12 cellular contexts compared by ENCODE assay signal in genomic region chr1:2875677-2876531, GRCh38.
DNase-seq lines count a peak whose midpoint lies in the region; ATAC-seq and TF ChIP-seq lines count a peak whose summit lies in the region.
"Had no signal": no experiment of that assay in that cellular context is flagged by ENCODE, and none has a peak within 500 bp of the region (broad histone marks: within the 10 kb centered on the region; RNA-seq: fewer than 3 reads in every experiment).

No MANE protein-coding gene starts in this region.

- peaks cover 7% of the 10 kb centered on the region for H3K9me3 Mint-ChIP-seq in activated CD8-positive, alpha-beta T cell treated with anti-CD3 and anti-CD28 coated beads for 36 hours
- H3K9me3 Mint-ChIP-seq in stimulated activated naive B cell treated with anti-CD40 and anti-IgM and Interleukin-4, amounts not matched to agents 10 μg/mL and 1 μg/mL and 100 μg/mL, for 72 hours, result peaks cover 6 to 12% of the 10 kb centered on the region in 2 donors

- intact Hi-C loops in heart left ventricle (cut with DNase I), result loop anchor here in 4 of 10 donors (5.0 to 10.0 kb wide), 2 partner anchors 546 to 549 kb away; no protein-coding TSS in a partner anchor
- intact Hi-C loops in activated CD8-positive, alpha-beta T cell treated with anti-CD3 and anti-CD28 coated beads for 36 hours (cut with micrococcal nuclease), result no loop called here

- no peak for TF ChIP-seq POLR2A in heart left ventricle (IDR thresholded peaks at IDR 0.05)

- peaks cover 0 to 16% (median 12%) of the 10 kb centered on the region in 12 donors for H3K9me3 ChIP-seq in heart left ventricle

- no peak overlapping the region for H3K27ac Mint-ChIP-seq in activated CD8-positive, alpha-beta T cell treated with anti-CD3 and anti-CD28 coated beads for 36 hours
- no peak overlapping the region for H3K27ac Mint-ChIP-seq in stimulated activated naive B cell treated with anti-CD40 and anti-IgM and Interleukin-4, amounts not matched to agents 10 μg/mL and 1 μg/mL and 100 μg/mL, for 72 hours

- ATAC-seq in heart left ventricle, result peak in 2 of 4 donors; percentile 50 to 68
- ATAC-seq in activated CD8-positive, alpha-beta T cell treated with anti-CD3 and anti-CD28 coated beads for 36 hours, result no peak
- ATAC-seq in stimulated activated naive B cell treated with anti-CD40 and anti-IgM and Interleukin-4, amounts not matched to agents 10 μg/mL and 1 μg/mL and 100 μg/mL, for 72 hours (replicated peaks), result no peak

- DNase-seq in AG09309 (ENCODE audit: low read depth), result no peak
- DNase-seq in M059J (ENCODE audit: low read depth), result peak; percentile 7
- peak in 1 of 5 donors; percentile 42 for DNase-seq in heart left ventricle
- peak in 33 of 56 donors; percentile 3 to 59 (median 20) for DNase-seq in nucleus accumbens (lab: John Stamatoyannopoulos, UW)
- no peak for DNase-seq in NCI-H1417 treated with DMSO at 0.1 percent for 48 hours (lab: John Stamatoyannopoulos, UW)
- no peak for DNase-seq in activated CD8-positive, alpha-beta T cell treated with anti-CD3 and anti-CD28 coated beads for 36 hours
- DNase-seq in stimulated activated naive B cell treated with anti-CD40 and anti-IgM and Interleukin-4, amounts not matched to agents 10 μg/mL and 1 μg/mL and 100 μg/mL, for 72 hours, result no peak
- no peak for DNase-seq in NCI-H1417 (lab: John Stamatoyannopoulos, UW)
- DNase-seq: activated CD8-positive, alpha-beta memory T cell treated with anti-CD3 and anti-CD28 coated beads, Interleukin-2, amount 50 U/mL, for 4 hours; GOT3; small intestine had no signal

- peaks cover 0 to 21% (median 2%) of the 10 kb centered on the region in 9 donors for H3K27me3 ChIP-seq in heart left ventricle

- no peak overlapping the region for H3K4me3 Mint-ChIP-seq in activated CD8-positive, alpha-beta T cell treated with anti-CD3 and anti-CD28 coated beads for 36 hours
- H3K4me3 Mint-ChIP-seq in stimulated activated naive B cell treated with anti-CD40 and anti-IgM and Interleukin-4, amounts not matched to agents 10 μg/mL and 1 μg/mL and 100 μg/mL, for 72 hours, result no peak overlapping the region

- no peak overlapping the region for H3K4me3 ChIP-seq in AG09309 (ENCODE audit: control insufficient read depth, low read depth, low read length)
- H3K4me3 ChIP-seq in heart left ventricle, result no peak overlapping the region
- H3K4me3 ChIP-seq: BLaER1 had no signal

- H3K27ac ChIP-seq in heart left ventricle, result no peak overlapping the region
- H3K27ac ChIP-seq: BLaER1 had no signal

- no peaks in the 10 kb centered on the region for H3K4me1 Mint-ChIP-seq in activated CD8-positive, alpha-beta T cell treated with anti-CD3 and anti-CD28 coated beads for 36 hours (ENCODE audit: low read depth)
- no peaks in the 10 kb centered on the region for H3K4me1 Mint-ChIP-seq in stimulated activated naive B cell treated with anti-CD40 and anti-IgM and Interleukin-4, amounts not matched to agents 10 μg/mL and 1 μg/mL and 100 μg/mL, for 72 hours

- WGBS in heart left ventricle, 4 donors, result 39 to 49% (median 41%) methylated on average over 29 to 41 of the region's 41 CpGs

- TF ChIP-seq CTCF in AG09309 (IDR thresholded peaks at IDR 0.05; ENCODE audit: control insufficient read depth, insufficient read depth, low read depth, low read length, missing control alignments) (peak; percentile 22), heart left ventricle (IDR thresholded peaks at IDR 0.05) (peak; percentile 15 to 62 (median 44))
- no peak for TF ChIP-seq CTCF in activated CD8-positive, alpha-beta T cell treated with anti-CD3 and anti-CD28 coated beads for 36 hours (IDR thresholded peaks at IDR 0.05)

- H3K4me1 ChIP-seq in heart left ventricle, result peaks cover 0 to 7% (median 0%) of the 10 kb centered on the region in 12 donors

- no peaks in the 10 kb centered on the region for H3K36me3 ChIP-seq in heart left ventricle
- H3K36me3 ChIP-seq: BLaER1 had no signal

- H3K36me3 Mint-ChIP-seq in activated CD8-positive, alpha-beta T cell treated with anti-CD3 and anti-CD28 coated beads for 36 hours (ENCODE audit: low read depth), result no peaks in the 10 kb centered on the region
- no peaks in the 10 kb centered on the region for H3K36me3 Mint-ChIP-seq in stimulated activated naive B cell treated with anti-CD40 and anti-IgM and Interleukin-4, amounts not matched to agents 10 μg/mL and 1 μg/mL and 100 μg/mL, for 72 hours

- POLR2A ChIA-PET in activated CD8-positive, alpha-beta T cell treated with anti-CD3 and anti-CD28 coated beads for 36 hours (lab: Charles Lee), result no interaction called here

- CTCF ChIA-PET in activated CD8-positive, alpha-beta T cell treated with anti-CD3 and anti-CD28 coated beads for 36 hours (lab: Charles Lee), result no interaction called here

- no peaks in the 10 kb centered on the region for H3K27me3 Mint-ChIP-seq in activated CD8-positive, alpha-beta T cell treated with anti-CD3 and anti-CD28 coated beads for 36 hours
- H3K27me3 Mint-ChIP-seq in stimulated activated naive B cell treated with anti-CD40 and anti-IgM and Interleukin-4, amounts not matched to agents 10 μg/mL and 1 μg/mL and 100 μg/mL, for 72 hours, result no peaks in the 10 kb centered on the region

Comparison
In these comparisons a context has a peak if more than half of its experiments do, and no peak if none do; other contexts are left out.
1. DNase-seq: peak in M059J (single experiment) and nucleus accumbens (33 of 56); none in AG09309 (single experiment), NCI-H1417 treated with DMSO at 0.1 percent for 48 hours (single experiment), activated CD8-positive, alpha-beta T cell treated with anti-CD3 and anti-CD28 coated beads for 36 hours (single experiment), stimulated activated naive B cell treated with anti-CD40 and anti-IgM and Interleukin-4, amounts not matched to agents 10 μg/mL and 1 μg/mL and 100 μg/mL, for 72 hours (single experiment) and NCI-H1417 (0 of 3).